21 cellular contexts compared by ENCODE assay signal in genomic region chr2:239825705-239825979, GRCh38.
A peak's percentile ranks its signal among the peaks of the same experiment; 100 is the strongest.
DNase-seq lines count a peak whose midpoint lies in the region; ATAC-seq and TF ChIP-seq lines count a peak whose summit lies in the region.
"Had no signal": no experiment of that assay in that cellular context is flagged by ENCODE, and none has a peak within 500 bp of the region (broad histone marks: within the 10 kb centered on the region; RNA-seq: fewer than 3 reads in every experiment).

No MANE protein-coding gene starts in this region.

- H3K27me3 Mint-ChIP-seq in natural killer cell treated with Interleukin-12 subunit alpha and Interleukin-12 subunit beta and Interleukin-15 and Interleukin-18, amount 100 ng/mL, for 72 hours: peaks cover 8 to 11% of the 10 kb centered on the region in 2 donors
- peaks cover 12 to 18% of the 10 kb centered on the region in 2 donors for H3K27me3 Mint-ChIP-seq in natural killer cell (ENCODE audit: low read depth in 2 of 2)

- H3K27ac ChIP-seq in SK-N-SH (ENCODE audit: low read depth in 2 of 2, low read length in 1 of 2): no peak overlapping the region
- H3K27ac ChIP-seq in sigmoid colon: no peak overlapping the region
- no peak overlapping the region for H3K27ac ChIP-seq in PC-9
- H3K27ac ChIP-seq: 22Rv1, HL-60 had no signal

- H3K79me2 ChIP-seq in SK-N-SH (ENCODE audit: insufficient read depth): no peaks in the 10 kb centered on the region
- H3K79me2 ChIP-seq in PC-9 (ENCODE audit: low read depth): no peaks in the 10 kb centered on the region

- H2AFZ ChIP-seq in SK-N-SH (ENCODE audit: low read depth) (no peak overlapping the region), PC-9 (no peak overlapping the region)

- TF ChIP-seq CTCF in SK-N-SH (IDR thresholded peaks at IDR 0.05) (no peak), natural killer cell (IDR thresholded peaks at IDR 0.05) (no peak), sigmoid colon (IDR thresholded peaks at IDR 0.05) (no peak), PC-9 (conservative IDR thresholded peaks at IDR 0.05) (no peak)

- intact Hi-C loops in natural killer cell (cut with micrococcal nuclease) (no loop called here), sigmoid colon (cut with DNase I) (no loop called here), PC-9 (cut with micrococcal nuclease; ENCODE audit: unreplicated experiment) (no loop called here)

- no peak for TF ChIP-seq POLR2A in sigmoid colon (IDR thresholded peaks at IDR 0.05)

- H3K9me3 ChIP-seq in SK-N-SH (no peaks in the 10 kb centered on the region), sigmoid colon (no peaks in the 10 kb centered on the region), PC-9 (ENCODE audit: insufficient read depth, low read depth) (no peaks in the 10 kb centered on the region)
- H3K9me3 ChIP-seq: HAP-1 had no signal

- H3F3A ChIP-seq in SK-N-SH (replicated peaks; ENCODE audit: insufficient read depth): no peaks in the 10 kb centered on the region
- no peaks in the 10 kb centered on the region for H3F3A ChIP-seq in PC-9 (ENCODE audit: insufficient read depth, low read depth)

- H3K4me1 ChIP-seq in SK-N-SH (ENCODE audit: control insufficient read depth in 1 of 2, insufficient read depth in 2 of 2, low read depth in 1 of 2, low read length in 1 of 2) (peaks cover 0 to 15% of the 10 kb centered on the region in 2 experiments; a peak in 1 of 4 replicates), sigmoid colon (peaks cover 0 to 26% (median 17%) of the 10 kb centered on the region in 4 donors), PC-9 (replicated peaks; ENCODE audit: insufficient read depth) (no peaks in the 10 kb centered on the region)
- H3K4me1 ChIP-seq: HAP-1 had no signal

- H4K20me1 ChIP-seq in SK-N-SH (ENCODE audit: insufficient read depth): no peaks in the 10 kb centered on the region
- H4K20me1 ChIP-seq in PC-9 (ENCODE audit: insufficient read depth): no peaks in the 10 kb centered on the region

- no peak for TF ChIP-seq RAD21 in SK-N-SH (IDR thresholded peaks at IDR 0.05; ENCODE audit: low read length)

- H3K9me3 Mint-ChIP-seq in natural killer cell treated with Interleukin-12 subunit alpha and Interleukin-12 subunit beta and Interleukin-15 and Interleukin-18, amount 100 ng/mL, for 72 hours: no peaks in the 10 kb centered on the region
- no peaks in the 10 kb centered on the region for H3K9me3 Mint-ChIP-seq in natural killer cell
- H3K9me3 Mint-ChIP-seq: CD4-positive, alpha-beta memory T cell had no signal

- H3K36me3 Mint-ChIP-seq in natural killer cell treated with Interleukin-12 subunit alpha and Interleukin-12 subunit beta and Interleukin-15 and Interleukin-18, amount 100 ng/mL, for 72 hours: no peaks in the 10 kb centered on the region
- no peaks in the 10 kb centered on the region for H3K36me3 Mint-ChIP-seq in natural killer cell
- H3K36me3 Mint-ChIP-seq: CD4-positive, alpha-beta memory T cell; IgD-negative memory B cell had no signal

- CTCF ChIA-PET in SK-N-SH (lab: Yijun Ruan, JAX): no interaction called here
- CTCF ChIA-PET in PC-9 (lab: Charles Lee): no interaction called here

- ATAC-seq in SK-N-SH treated with all-trans-retinoic acid at 6 μM for 48 hours (no peak), natural killer cell (no peak)
- no peak for ATAC-seq in natural killer cell treated with Interleukin-12 subunit alpha and Interleukin-12 subunit beta and Interleukin-15 and Interleukin-18, amount 100 ng/mL, for 72 hours

- TF ChIP-seq EP300 in SK-N-SH (IDR thresholded peaks at IDR 0.05; ENCODE audit: borderline replicate concordance in 1 of 2, low read depth in 1 of 2, low read length in 1 of 2): no peak
- TF ChIP-seq EP300 in sigmoid colon (IDR thresholded peaks at IDR 0.05): no peak

- H3K9me2 ChIP-seq in SK-N-SH: no peaks in the 10 kb centered on the region
- H3K9me2 ChIP-seq in PC-9 (ENCODE audit: insufficient read depth): no peaks in the 10 kb centered on the region

- no peaks in the 10 kb centered on the region for H3K4me1 Mint-ChIP-seq in natural killer cell treated with Interleukin-12 subunit alpha and Interleukin-12 subunit beta and Interleukin-15 and Interleukin-18, amount 100 ng/mL, for 72 hours (ENCODE audit: low read depth in 2 of 2)
- no peaks in the 10 kb centered on the region for H3K4me1 Mint-ChIP-seq in natural killer cell
- H3K4me1 Mint-ChIP-seq: B cell had no signal

- BruUV-seq in PC-9 (replicated peaks; lab: Mats Ljungman, UMichigan): no TSS peak

- POLR2A ChIA-PET in SK-N-SH (lab: Yijun Ruan, JAX): no interaction called here
- POLR2A ChIA-PET in PC-9 (lab: Charles Lee; ENCODE audit: unreplicated experiment): no interaction called here

- no peak overlapping the region for H3K27ac Mint-ChIP-seq in natural killer cell treated with Interleukin-12 subunit alpha and Interleukin-12 subunit beta and Interleukin-15 and Interleukin-18, amount 100 ng/mL, for 72 hours
- H3K27ac Mint-ChIP-seq in natural killer cell: no peak overlapping the region
- H3K27ac Mint-ChIP-seq: B cell; CD4-positive, alpha-beta memory T cell; IgD-negative memory B cell had no signal

- peak; percentile 3 for DNase-seq in SK-N-SH
- peak; percentile 54 for DNase-seq in natural killer cell treated with Interleukin-12 subunit alpha and Interleukin-12 subunit beta and Interleukin-15 and Interleukin-18, amount 100 ng/mL, for 72 hours (ENCODE audit: low spot score)
- DNase-seq in natural killer cell: no peak
- DNase-seq in sigmoid colon: peak; percentile 25
- DNase-seq in cortex of kidney (lab: John Stamatoyannopoulos, UW): no peak
- DNase-seq in NCI-H1092 (lab: John Stamatoyannopoulos, UW): no peak
- no peak for DNase-seq in PC-9
- DNase-seq: CD4-positive, alpha-beta memory T cell; DMS79; MV-4-11; NCI-H1417 treated with DMSO at 0.1 percent for 48 hours; NCI-H1930; NCI-H526 treated with DMSO at 0.1 percent for 48 hours; RPMI8226; SIG-M5 had no signal

- no peak overlapping the region for H3K9ac ChIP-seq in SK-N-SH

- H3K4me3 Mint-ChIP-seq in natural killer cell treated with Interleukin-12 subunit alpha and Interleukin-12 subunit beta and Interleukin-15 and Interleukin-18, amount 100 ng/mL, for 72 hours: no peak overlapping the region
- no peak overlapping the region for H3K4me3 Mint-ChIP-seq in natural killer cell
- H3K4me3 Mint-ChIP-seq: B cell; CD4-positive, alpha-beta memory T cell; IgD-negative memory B cell had no signal

- H3K36me3 ChIP-seq in SK-N-SH (replicated peaks in 1 of 2; ENCODE audit: control insufficient read depth in 1 of 2, insufficient read depth in 2 of 2, low read length in 1 of 2) (no peaks in the 10 kb centered on the region), sigmoid colon (no peaks in the 10 kb centered on the region), PC-9 (ENCODE audit: low read depth) (no peaks in the 10 kb centered on the region)
- H3K36me3 ChIP-seq: HAP-1 had no signal

- H3K4me2 ChIP-seq in SK-N-SH (no peak overlapping the region), PC-9 (no peak overlapping the region)

- H3K4me3 ChIP-seq in SK-N-SH (ENCODE audit: low read depth in 2 of 2, low read length in 1 of 2) (no peak overlapping the region), sigmoid colon (no peak overlapping the region), PC-9 (no peak overlapping the region)
- H3K4me3 ChIP-seq: HAP-1 had no signal

- H3K27me3 ChIP-seq in SK-N-SH (ENCODE audit: insufficient read depth) (no peaks in the 10 kb centered on the region), sigmoid colon (no peaks in the 10 kb centered on the region), PC-9 (ENCODE audit: insufficient read depth, low read depth) (peaks cover 94% of the 10 kb centered on the region)

- WGBS in SK-N-SH (ENCODE audit: low lambda C conversion rate): 0% methylated on average over 2 of the region's 5 CpGs
- WGBS in sigmoid colon, 2 donors: 60 to 84% methylated on average over 5 of the region's 5 CpGs

TF ChIP-seq in SK-N-SH, 30 proteins besides CTCF, POLR2A, EP300 and RAD21 (continues in another document):
- no peak for TF ChIP-seq RCOR1 (IDR thresholded peaks at IDR 0.05; ENCODE audit: low read length)
- TF ChIP-seq, protein P1, sequence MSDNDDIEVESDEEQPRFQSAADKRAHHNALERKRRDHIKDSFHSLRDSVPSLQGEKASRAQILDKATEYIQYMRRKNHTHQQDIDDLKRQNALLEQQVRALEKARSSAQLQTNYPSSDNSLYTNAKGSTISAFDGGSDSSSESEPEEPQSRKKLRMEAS (IDR thresholded peaks at IDR 0.05; ENCODE audit: low read depth): no peak

TF ChIP-seq in SK-N-SH treated with all-trans-retinoic acid at 6 μM for 48 hours, 23 proteins besides CTCF, POLR2A, EP300 and RAD21 (continues in another document):
- TF ChIP-seq PATZ1 (CRISPR knock-in tag; IDR thresholded peaks at IDR 0.05; ENCODE audit: borderline replicate concordance) (no peak), ZNF8 (CRISPR knock-in tag; IDR thresholded peaks at IDR 0.05) (no peak), PPARA (CRISPR knock-in tag; IDR thresholded peaks at IDR 0.05; ENCODE audit: borderline replicate concordance) (no peak)

Comparison
In these comparisons a context has a peak if more than half of its experiments do, and no peak if none do; other contexts are left out.
1. DNase-seq: peak in SK-N-SH (single experiment), natural killer cell treated with Interleukin-12 subunit alpha and Interleukin-12 subunit beta and Interleukin-15 and Interleukin-18, amount 100 ng/mL, for 72 hours (single experiment) and sigmoid colon (single experiment); none in natural killer cell (single experiment), cortex of kidney (single experiment), NCI-H1092 (single experiment) and PC-9 (0 of 2).